19 cellular contexts compared by ENCODE assay signal in genomic region chr3:122493296-122493695, GRCh38.
DNase-seq lines count a peak whose midpoint lies in the region; ATAC-seq lines count a peak whose summit lies in the region.
"Had no signal": no experiment of that assay in that cellular context is flagged by ENCODE, and none has a peak within 500 bp of the region (broad histone marks: within the 10 kb centered on the region; RNA-seq: fewer than 3 reads in every experiment).

No MANE protein-coding gene starts in this region.

- H3K36me3 ChIP-seq in adipocyte (ENCODE audit: control insufficient read depth, insufficient read depth, low read length, severe bottlenecking): peaks cover 67% of the 10 kb centered on the region

- H3K4me1 ChIP-seq in adipocyte (ENCODE audit: control insufficient read depth, insufficient read depth, low read length): peaks cover 18% of the 10 kb centered on the region

- DNase-seq in AG20443 (ENCODE audit: low spot score) (peak; percentile 43), HS-5 (ENCODE audit: low read depth) (peak; percentile 68), adipocyte (ENCODE audit: low read depth) (peak; percentile 74), glomerular visceral epithelial cell (ENCODE audit: extremely low spot score) (peak; percentile 74), iPS-NIHi7 (ENCODE audit: extremely low spot score) (no peak), NCI-H2029 (lab: John Stamatoyannopoulos, UW) (no peak)
- no peak for DNase-seq in activated CD4-positive, alpha-beta T cell treated with anti-CD3 and anti-CD28 coated beads for 1 hour
- DNase-seq: activated CD4-positive, alpha-beta memory T cell treated with anti-CD3 and anti-CD28 coated beads, Interleukin-2, amount 10 ng/mL, durations not matched to agents 7 days and 5 days; endodermal cell; NCI-H187 treated with DMSO at 0.1 percent for 48 hours; NCI-H69; stimulated activated CD4-positive, alpha-beta T cell treated with anti-CD3 and anti-CD28 coated beads, Interleukin-2, amount 100 ng/mL, for 48 hours had no signal

- ATAC-seq in HG03025 (IDR thresholded peaks at IDR 0.05; ENCODE audit: low FRiP score, unreplicated experiment): no peak
- ATAC-seq: left lobe of liver had no signal

- no peak overlapping the region for H3K4me3 ChIP-seq in adipocyte (ENCODE audit: low read length)
- H3K4me3 ChIP-seq: BLaER1, cardiac muscle cell, hepatocyte, tibial nerve had no signal

- no peaks in the 10 kb centered on the region for H3K27me3 ChIP-seq in adipocyte (replicated peaks; ENCODE audit: control insufficient read depth, insufficient read depth, low read length)
- H3K27me3 ChIP-seq: BLaER1, cardiac muscle cell, hepatocyte, tibial nerve had no signal

- no peaks in the 10 kb centered on the region for H3K9me3 ChIP-seq in adipocyte (ENCODE audit: control insufficient read depth, low read length)
- H3K9me3 ChIP-seq: BLaER1, tibial nerve had no signal

- H3K9ac ChIP-seq in adipocyte (ENCODE audit: low read length): no peak overlapping the region
- H3K9ac ChIP-seq: BLaER1, KMS-11 had no signal

Comparison
In these comparisons a context has a peak if more than half of its experiments do, and no peak if none do; other contexts are left out.
1. DNase-seq: peak in AG20443 (single experiment), HS-5 (single experiment), adipocyte (single experiment) and glomerular visceral epithelial cell (single experiment); none in iPS-NIHi7 (single experiment), activated CD4-positive, alpha-beta T cell treated with anti-CD3 and anti-CD28 coated beads for 1 hour (single experiment) and NCI-H2029 (single experiment).